23 cellular contexts compared by ENCODE assay signal in genomic region chr3:152879790-152880174, GRCh38. TPM values are rescaled to one million over a fixed set of nuclear protein-coding genes. Genes with fewer than 3 reads are reported as not detected.
"Had no signal": no experiment of that assay in that cellular context is flagged by ENCODE, and none has a peak within 500 bp of the region (broad histone marks: within the 10 kb centered on the region; RNA-seq: fewer than 3 reads in every experiment).

No MANE protein-coding gene starts in this region.

- H3K4me1 ChIP-seq: SJCRH30 had no signal

- DNase-seq: IMR-90, Kasumi-1, MM.1S, NCI-H1092 treated with DMSO at 0.1 percent for 48 hours, NCI-H1436 treated with DMSO at 0.1 percent for 48 hours, NCI-H1694, NCI-H187 treated with DMSO at 0.1 percent for 48 hours, NCI-H2029 treated with DMSO at 0.1 percent for 48 hours, NCI-H2171 treated with DMSO at 0.1 percent for 48 hours, NCI-H345, NCI-H446 treated with DMSO at 0.1 percent for 48 hours, NCI-H510A treated with DMSO at 0.1 percent for 48 hours, NCI-H526, NCI-H82, PC-3, SHP77 treated with DMSO at 0.1 percent for 48 hours, SJCRH30 had no signal

- H3K36me3 ChIP-seq: SJCRH30 had no signal

- H3K9ac ChIP-seq: KMS-11 had no signal

- H3K27me3 ChIP-seq: SJCRH30 had no signal

- ATAC-seq: HepG2, Panc1, PC-3, Right ventricle myocardium inferior, SK-N-SH treated with all-trans-retinoic acid at 6 μM for 48 hours had no signal

- H3K4me2 ChIP-seq: KMS-11 had no signal

- H3K4me3 ChIP-seq: SJCRH30 had no signal

- H3K27ac ChIP-seq: KMS-11, SJCRH30 had no signal

- H3K9me3 ChIP-seq: SJCRH30 had no signal

- FAIRE-seq: HepG2 had no signal

RNA-seq across cellular contexts. Expression of gene P2RY1, which starts 44.9 kb away (rescaled TPM):
- total RNA-seq: HepG2, IMR-90, OCI-LY7 had no signal
- polyA plus RNA-seq: HepG2, IMR-90 had no signal
